ENCODE assay signal across 9 cellular contexts in genomic region chr7:23254051-23254681, GRCh38.
"Had no signal": no experiment of that assay in that cellular context is flagged by ENCODE, and none has a peak within 500 bp of the region (broad histone marks: within the 10 kb centered on the region; RNA-seq: fewer than 3 reads in every experiment).

No MANE protein-coding gene starts in this region.

- H3K4me3 ChIP-seq: neural progenitor cell, smooth muscle cell, tibial nerve had no signal

- DNase-seq: activated CD4-positive, alpha-beta memory T cell treated with anti-CD3 and anti-CD28 coated beads for 36 hours; activated effector memory CD4-positive, alpha-beta T cell treated with anti-CD3 and anti-CD28 coated beads, Interleukin-2, amount 50 U/mL, for 16 hours; activated T-cell treated with anti-CD3 and anti-CD28 coated beads, Interleukin-2, amount 50 U/mL, for 4 hours; amygdala; retina; T-helper 2 cell had no signal
